25 cellular contexts compared by ENCODE assay signal in the genomic region with DNA sequence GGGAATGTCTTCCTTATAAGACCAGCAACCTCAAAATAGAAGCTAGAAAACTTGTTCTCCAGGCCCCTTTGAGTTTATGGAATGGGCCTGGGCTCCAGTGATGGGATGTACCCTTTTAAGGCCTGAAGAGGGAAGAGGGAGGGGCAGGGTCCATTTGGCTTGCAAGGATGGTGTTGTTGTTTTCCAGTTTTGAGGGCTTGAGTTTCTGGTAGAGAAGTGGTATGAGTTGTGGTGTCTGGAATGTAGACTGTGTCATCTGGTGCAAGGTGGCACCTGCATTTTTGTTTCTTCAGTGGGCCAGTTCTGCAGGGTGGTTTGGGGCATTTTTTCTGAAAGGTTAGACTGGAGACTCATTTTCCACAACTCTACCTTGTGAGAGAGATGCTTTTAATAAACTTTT.
"Had no signal": no experiment of that assay in that cellular context is flagged by ENCODE, and none has a peak within 500 bp of the region (broad histone marks: within the 10 kb centered on the region; RNA-seq: fewer than 3 reads in every experiment).

No MANE protein-coding gene starts in this region.

- ATAC-seq: naive thymus-derived CD8-positive, alpha-beta T cell; natural killer cell treated with Interleukin-12 subunit alpha and Interleukin-12 subunit beta and Interleukin-15 and Interleukin-18, amount 100 ng/mL, for 72 hours; psoas muscle; right cardiac atrium; right lobe of liver; stimulated activated effector memory CD8-positive, alpha-beta T cell treated with anti-CD3 and anti-CD28 coated beads, Interleukin-12 subunit alpha, Interleukin-12 subunit beta, amount 100 ng/mL, for 72 hours; stimulated activated naive B cell treated with anti-CD40 and anti-IgM and Interleukin-4, amounts not matched to agents 10 μg/mL and 1 μg/mL and 100 μg/mL, for 72 hours had no signal

- H3K36me3 ChIP-seq: neutrophil, ovary, right lobe of liver, sigmoid colon, stomach, thoracic aorta, thyroid gland, tibial nerve, vagina had no signal

- H3K4me3 ChIP-seq: ovary, psoas muscle, right lobe of liver, sigmoid colon, stomach, thoracic aorta, thyroid gland, tibial nerve, vagina had no signal

- H3K9me3 ChIP-seq: neutrophil, psoas muscle, right lobe of liver, sigmoid colon, thoracic aorta, thyroid gland, vagina had no signal

- H3K4me1 ChIP-seq: parathyroid adenoma, psoas muscle, right lobe of liver, sigmoid colon, stomach, thyroid gland, tibial nerve, vagina had no signal

- H3K9ac ChIP-seq: parathyroid adenoma had no signal

- H2AFZ ChIP-seq: parathyroid adenoma had no signal

- H3K27ac ChIP-seq: neutrophil, ovary, parathyroid adenoma, psoas muscle, right lobe of liver, sigmoid colon, stomach, thoracic aorta, thyroid gland, tibial nerve, vagina had no signal

- H3K27me3 ChIP-seq: neutrophil, ovary, right lobe of liver, sigmoid colon, stomach, thyroid gland, tibial nerve, vagina had no signal

- H3K79me2 ChIP-seq: parathyroid adenoma had no signal

- DNase-seq: naive thymus-derived CD8-positive, alpha-beta T cell; nephron progenitor cell; nucleus accumbens; ovary; posterior cingulate gyrus; psoas muscle; right cardiac atrium; right lobe of liver; sigmoid colon; small intestine; stimulated activated CD4-positive, alpha-beta T cell treated with anti-CD3 and anti-CD28 coated beads, Interleukin-15, amount 100 ng/mL, for 24 hours; stimulated activated CD4-positive, alpha-beta T cell treated with anti-CD3 and anti-CD28 coated beads, Interleukin-2, amount 100 ng/mL, for 24 hours; stimulated activated CD4-positive, alpha-beta T cell treated with anti-CD3 and anti-CD28 coated beads, Interleukin-2, amount 100 ng/mL, for 48 hours; stimulated activated CD4-positive, alpha-beta T cell treated with anti-CD3 and anti-CD28 coated beads, Interleukin-4, amount 100 ng/mL, for 24 hours; stimulated activated naive B cell treated with anti-CD40 and anti-IgM and Interleukin-4, amounts not matched to agents 10 μg/mL and 1 μg/mL and 100 μg/mL, for 72 hours; stimulated activated naive CD4-positive, alpha-beta T cell treated with Interleukin-2 at 50 U/mL for 16 hours; stomach; thyroid gland had no signal
